ENCODE assay signal across 8 cellular contexts in genomic region chr10:12483996-12484944, GRCh38.
DNase-seq lines count a peak whose midpoint lies in the region; ATAC-seq and TF ChIP-seq lines count a peak whose summit lies in the region.

No MANE protein-coding gene starts in this region.

- peak; percentile 47 for ATAC-seq in GM21528 (IDR thresholded peaks at IDR 0.05; ENCODE audit: low FRiP score, unreplicated experiment)
- peak in 6 of 8 donors; percentile 5 to 32 (median 16) for ATAC-seq in heart right ventricle

- H3K36me3 ChIP-seq in heart right ventricle: no peaks in the 10 kb centered on the region
- no peaks in the 10 kb centered on the region for H3K36me3 ChIP-seq in hepatocyte (replicated peaks; ENCODE audit: insufficient read depth, low read depth)

- H2AFZ ChIP-seq in hepatocyte: no peak overlapping the region

- DNase-seq in AG10803 (ENCODE audit: low read depth) (peak; percentile 36), NCI-H2171 (lab: John Stamatoyannopoulos, UW) (peak; percentile 54), heart right ventricle (no peak), H4 (ENCODE audit: low spot score) (no peak), hepatocyte (ENCODE audit: low spot score) (no peak)
- no peak for DNase-seq in activated CD4-positive, alpha-beta T cell treated with anti-CD3 and anti-CD28 coated beads for 48 hours
- DNase-seq in T-helper 2 cell treated with Interferon-gamma antibody and Interleukin-4, amounts not matched to agents 5 μg/mL and 100 μg/mL, for 36 hours (ENCODE audit: low spot score): no peak

- H3K27ac Mint-ChIP-seq in T-helper 2 cell treated with Interferon-gamma antibody and Interleukin-4, amounts not matched to agents 5 μg/mL and 100 μg/mL, for 36 hours: no peak overlapping the region

- TF ChIP-seq CTCF in AG10803 (conservative IDR thresholded peaks at IDR 0.05; ENCODE audit: low read length): no peak
- TF ChIP-seq CTCF in heart right ventricle (IDR thresholded peaks at IDR 0.05): no peak
- TF ChIP-seq CTCF in hepatocyte (IDR thresholded peaks at IDR 0.05; ENCODE audit: poor library complexity): no peak

- WGBS in heart right ventricle, 2 donors: 80 to 82% methylated on average over 24 of the region's 24 CpGs
- WGBS in hepatocyte (ENCODE audit: low lambda C conversion rate, missing lambda C conversion rate): 84% methylated on average over 23 of the region's 24 CpGs

- H3K27me3 ChIP-seq in heart right ventricle: no peaks in the 10 kb centered on the region
- no peaks in the 10 kb centered on the region for H3K27me3 ChIP-seq in hepatocyte

- H3K9me2 ChIP-seq in hepatocyte (replicated peaks; ENCODE audit: insufficient read depth): no peaks in the 10 kb centered on the region

- H3K9me3 Mint-ChIP-seq in T-helper 2 cell treated with Interferon-gamma antibody and Interleukin-4, amounts not matched to agents 5 μg/mL and 100 μg/mL, for 36 hours: no peaks in the 10 kb centered on the region

- no peak overlapping the region for H3K4me2 ChIP-seq in hepatocyte

- H3K9me3 ChIP-seq in heart right ventricle (peaks cover 0 to 5% (median 0%) of the 10 kb centered on the region in 11 donors), hepatocyte (ENCODE audit: low read depth) (no peaks in the 10 kb centered on the region)

- no peak overlapping the region for H3K4me3 Mint-ChIP-seq in T-helper 2 cell treated with Interferon-gamma antibody and Interleukin-4, amounts not matched to agents 5 μg/mL and 100 μg/mL, for 36 hours

- H3K4me3 ChIP-seq in AG10803 (ENCODE audit: low read length) (peak overlapping the region; percentile 43), heart right ventricle (peak overlapping the region in 3 of 10 donors; percentile 6 to 29 (median 20)), hepatocyte (no peak overlapping the region)

- H3K4me1 ChIP-seq in heart right ventricle (peaks cover 0 to 27% (median 12%) of the 10 kb centered on the region in 9 donors), hepatocyte (ENCODE audit: insufficient read depth) (no peaks in the 10 kb centered on the region)

- H3K27ac ChIP-seq in heart right ventricle: peak overlapping the region in 7 of 10 donors; percentile 9 to 78 (median 56)
- no peak overlapping the region for H3K27ac ChIP-seq in hepatocyte

- intact Hi-C loops in heart right ventricle (cut with DNase I): loop anchor here in 1 of 10 donors (10.0 kb wide), 1 partner anchor 219 kb away; no protein-coding TSS in a partner anchor

- no peaks in the 10 kb centered on the region for H3K79me2 ChIP-seq in hepatocyte

- H4K20me1 ChIP-seq in hepatocyte (ENCODE audit: insufficient read depth, poor library complexity, severe bottlenecking): no peaks in the 10 kb centered on the region

- H3K36me3 Mint-ChIP-seq in T-helper 2 cell treated with Interferon-gamma antibody and Interleukin-4, amounts not matched to agents 5 μg/mL and 100 μg/mL, for 36 hours (ENCODE audit: low read depth): no peaks in the 10 kb centered on the region

- H3K27me3 Mint-ChIP-seq in T-helper 2 cell treated with Interferon-gamma antibody and Interleukin-4, amounts not matched to agents 5 μg/mL and 100 μg/mL, for 36 hours (ENCODE audit: low read depth): no peaks in the 10 kb centered on the region

- H3K4me1 Mint-ChIP-seq in T-helper 2 cell treated with Interferon-gamma antibody and Interleukin-4, amounts not matched to agents 5 μg/mL and 100 μg/mL, for 36 hours (ENCODE audit: low read depth): peaks cover 12% of the 10 kb centered on the region

Comparison
In these comparisons a context has a peak if more than half of its experiments do, and no peak if none do; other contexts are left out.
1. DNase-seq: peak in AG10803 (single experiment) and NCI-H2171 (single experiment); none in heart right ventricle (0 of 2), H4 (single experiment), activated CD4-positive, alpha-beta T cell treated with anti-CD3 and anti-CD28 coated beads for 48 hours (single experiment), hepatocyte (single experiment) and T-helper 2 cell treated with Interferon-gamma antibody and Interleukin-4, amounts not matched to agents 5 μg/mL and 100 μg/mL, for 36 hours (single experiment).